In genomic region chr1:206455681-206456344, GRCh38 we compare ENCODE assay signal across 11 cellular contexts. TPM values are rescaled to one million over a fixed set of nuclear protein-coding genes. Genes with fewer than 3 reads are reported as not detected.
DNase-seq lines count a peak whose midpoint lies in the region; ATAC-seq and TF ChIP-seq lines count a peak whose summit lies in the region.
"Had no signal": no experiment of that assay in that cellular context is flagged by ENCODE, and none has a peak within 500 bp of the region (broad histone marks: within the 10 kb centered on the region; RNA-seq: fewer than 3 reads in every experiment).

No MANE protein-coding gene starts in this region.

- H3K4me3 ChIP-seq in SJCRH30 = no peak overlapping the region
- H3K4me3 ChIP-seq in lower leg skin (ENCODE audit: low read depth, poor library complexity, severe bottlenecking) = no peak overlapping the region

- no peaks in the 10 kb centered on the region for H3K27me3 ChIP-seq in SJCRH30

- peaks cover 6% of the 10 kb centered on the region for H3K36me3 Mint-ChIP-seq in progenitor cell of endocrine pancreas (ENCODE audit: insufficient read depth)

- 51 to 54% methylated on average over 12 of the region's 12 CpGs for WGBS in lower leg skin, 2 donors

- intact Hi-C loops in lower leg skin (cut with DNase I; ENCODE audit: low total_unique reads) = no loop called here

- H3K4me1 ChIP-seq in SJCRH30 = peaks cover 4% of the 10 kb centered on the region; the same call in 1 of the 2 replicates

- H3K4me3 Mint-ChIP-seq in progenitor cell of endocrine pancreas (ENCODE audit: low read depth) = no peak overlapping the region
- H3K4me3 Mint-ChIP-seq: CD4-positive, alpha-beta memory T cell had no signal

- TF ChIP-seq CTCF in lower leg skin (IDR thresholded peaks at IDR 0.05) (no peak), progenitor cell of endocrine pancreas (IDR thresholded peaks at IDR 0.05; ENCODE audit: unreplicated experiment) (no peak)

- DNase-seq in COLO829 (ENCODE audit: low spot score) (peak; percentile 88), NCI-H1105 treated with DMSO at 0.1 percent for 48 hours (lab: John Stamatoyannopoulos, UW) (peak; percentile 95), SJCRH30 (peak; percentile 46 to 66), iris pigment epithelial cell (ENCODE audit: low read depth) (peak; percentile 52), lower leg skin (ENCODE audit: low spot score in 2 of 2) (no peak), progenitor cell of endocrine pancreas (ENCODE audit: low spot score, unreplicated experiment) (no peak)
- DNase-seq in stimulated activated CD4-positive, alpha-beta T cell treated with anti-CD3 and anti-CD28 coated beads, Interleukin-2, amount 100 ng/mL, for 24 hours = no peak
- DNase-seq: activated gamma-delta T cell; CD4-positive, alpha-beta memory T cell had no signal

- H3K27ac Mint-ChIP-seq in progenitor cell of endocrine pancreas = no peak overlapping the region

- H3K27ac ChIP-seq in SJCRH30 = no peak overlapping the region

- no peaks in the 10 kb centered on the region for H3K27me3 Mint-ChIP-seq in progenitor cell of endocrine pancreas
- H3K27me3 Mint-ChIP-seq: CD4-positive, alpha-beta memory T cell had no signal

- TF ChIP-seq POLR2A in lower leg skin (IDR thresholded peaks at IDR 0.05) = no peak

- no peaks in the 10 kb centered on the region for H3K9me3 ChIP-seq in SJCRH30 (replicated peaks)

- H3K36me3 ChIP-seq in SJCRH30 = peaks cover 30% of the 10 kb centered on the region

- ATAC-seq in HG03460 (IDR thresholded peaks at IDR 0.05; ENCODE audit: unreplicated experiment) = no peak
- ATAC-seq: HepG2 had no signal

- H3K9me3 Mint-ChIP-seq in progenitor cell of endocrine pancreas (ENCODE audit: low read depth) = no peaks in the 10 kb centered on the region
- H3K9me3 Mint-ChIP-seq: CD4-positive, alpha-beta memory T cell had no signal

- H3K4me1 Mint-ChIP-seq in progenitor cell of endocrine pancreas (ENCODE audit: low read depth) = peaks cover 12% of the 10 kb centered on the region

RNA-seq across cellular contexts. Expression of gene IKBKE, which starts 14.5 kb away (rescaled TPM):
- total RNA-seq in SJCRH30 (2014; rRNA removed; shearing (Covaris generic)) = 3.1 and 3.5 TPM in 2 replicates
- total RNA-seq in lower leg skin = 10 to 100 TPM in 3 of 4 donors, 1 to 10 TPM in 1; 6.1 to 21.4 (median 12.2) TPM
- 5.1 and 6.4 TPM in 2 replicates for total RNA-seq in progenitor cell of endocrine pancreas

RNA-seq across cellular contexts. Expression of gene RASSF5, which starts 51.5 kb away (rescaled TPM):
- 9.5 TPM in 2 replicates for total RNA-seq in SJCRH30 (2014; rRNA removed; shearing (Covaris generic))
- total RNA-seq in lower leg skin (100 to 1,000 TPM in 1 of 4 donors, 10 to 100 TPM in 3; 81.3 to 102 (median 86.1) TPM), progenitor cell of endocrine pancreas (7.0 and 7.9 TPM in 2 replicates)

Comparison
In these comparisons a context has a peak if more than half of its experiments do, and no peak if none do; other contexts are left out.
1. DNase-seq: peak in COLO829 (single experiment), NCI-H1105 treated with DMSO at 0.1 percent for 48 hours (single experiment), SJCRH30 (2 of 2) and iris pigment epithelial cell (single experiment); none in lower leg skin (0 of 2), stimulated activated CD4-positive, alpha-beta T cell treated with anti-CD3 and anti-CD28 coated beads, Interleukin-2, amount 100 ng/mL, for 24 hours (0 of 2) and progenitor cell of endocrine pancreas (single experiment).